ENCODE assay signal across 12 cellular contexts in the genomic region with DNA sequence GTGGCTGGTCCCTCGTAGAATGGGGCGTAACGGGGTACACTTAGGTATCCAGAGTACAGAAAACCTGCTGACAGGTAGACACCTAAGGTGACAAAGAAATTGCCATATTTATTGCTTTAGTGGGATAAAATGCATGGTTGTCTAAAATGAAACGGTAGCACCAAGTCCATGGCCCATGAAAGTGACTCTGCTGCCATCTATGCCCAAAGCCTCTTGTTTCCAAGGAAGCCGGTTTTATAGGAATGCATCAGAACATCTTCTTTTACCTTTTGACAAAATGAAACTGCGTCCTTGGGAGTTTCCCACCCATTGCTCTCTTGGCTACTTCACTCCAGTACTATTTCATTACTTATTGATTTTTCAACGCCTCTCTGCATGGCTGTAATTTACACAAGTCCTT.
"Had no signal": no experiment of that assay in that cellular context is flagged by ENCODE, and none has a peak within 500 bp of the region (broad histone marks: within the 10 kb centered on the region; RNA-seq: fewer than 3 reads in every experiment).

No MANE protein-coding gene starts in this region.

- H3K27ac ChIP-seq: adrenal gland, colonic mucosa, epithelial cell of prostate, gastroesophageal sphincter, neural progenitor cell, tibial artery, uterus had no signal

- H3K9me3 ChIP-seq: adrenal gland, colonic mucosa, gastroesophageal sphincter, tibial artery, uterus had no signal

- H3K4me2 ChIP-seq: neural progenitor cell had no signal

- ATAC-seq: gastroesophageal sphincter; stimulated activated effector memory CD8-positive, alpha-beta T cell treated with anti-CD3 and anti-CD28 coated beads, Interleukin-12 subunit alpha, Interleukin-12 subunit beta, amount 100 ng/mL, for 72 hours had no signal

- DNase-seq: activated CD4-positive, alpha-beta T cell treated with anti-CD3 and anti-CD28 coated beads for 4 hours; activated naive CD4-positive, alpha-beta T cell treated with anti-CD3 and anti-CD28 coated beads for 36 hours; adrenal gland; effector CD8-positive, alpha-beta T cell; retina; tibial artery; uterus had no signal

- H3K27ac Mint-ChIP-seq: activated naive CD4-positive, alpha-beta T cell treated with anti-CD3 and anti-CD28 coated beads for 36 hours; neural progenitor cell; stimulated activated effector memory CD8-positive, alpha-beta T cell treated with anti-CD3 and anti-CD28 coated beads, Interleukin-12 subunit alpha, Interleukin-12 subunit beta, amount 100 ng/mL, for 72 hours had no signal

- H3K36me3 ChIP-seq: adrenal gland, colonic mucosa, gastroesophageal sphincter, neural progenitor cell, tibial artery, uterus had no signal

- H3K36me3 Mint-ChIP-seq: neural progenitor cell; stimulated activated effector memory CD8-positive, alpha-beta T cell treated with anti-CD3 and anti-CD28 coated beads, Interleukin-12 subunit alpha, Interleukin-12 subunit beta, amount 100 ng/mL, for 72 hours had no signal

- H3K9me3 Mint-ChIP-seq: activated naive CD4-positive, alpha-beta T cell treated with anti-CD3 and anti-CD28 coated beads for 36 hours had no signal

- H3K4me1 ChIP-seq: adrenal gland, gastroesophageal sphincter, neural progenitor cell, uterus had no signal

- H3K4me3 Mint-ChIP-seq: activated naive CD4-positive, alpha-beta T cell treated with anti-CD3 and anti-CD28 coated beads for 36 hours; neural progenitor cell; stimulated activated effector memory CD8-positive, alpha-beta T cell treated with anti-CD3 and anti-CD28 coated beads, Interleukin-12 subunit alpha, Interleukin-12 subunit beta, amount 100 ng/mL, for 72 hours had no signal

- H3K27me3 ChIP-seq: adrenal gland, colonic mucosa, tibial artery, uterus had no signal

- H3K9ac ChIP-seq: neural progenitor cell had no signal

- H3K4me1 Mint-ChIP-seq: neural progenitor cell; stimulated activated effector memory CD8-positive, alpha-beta T cell treated with anti-CD3 and anti-CD28 coated beads, Interleukin-12 subunit alpha, Interleukin-12 subunit beta, amount 100 ng/mL, for 72 hours had no signal

- H3K4me3 ChIP-seq: adrenal gland, colonic mucosa, gastroesophageal sphincter, neural progenitor cell, tibial artery, uterus had no signal
